ENCODE assay signal across 8 cellular contexts in the genomic region with DNA sequence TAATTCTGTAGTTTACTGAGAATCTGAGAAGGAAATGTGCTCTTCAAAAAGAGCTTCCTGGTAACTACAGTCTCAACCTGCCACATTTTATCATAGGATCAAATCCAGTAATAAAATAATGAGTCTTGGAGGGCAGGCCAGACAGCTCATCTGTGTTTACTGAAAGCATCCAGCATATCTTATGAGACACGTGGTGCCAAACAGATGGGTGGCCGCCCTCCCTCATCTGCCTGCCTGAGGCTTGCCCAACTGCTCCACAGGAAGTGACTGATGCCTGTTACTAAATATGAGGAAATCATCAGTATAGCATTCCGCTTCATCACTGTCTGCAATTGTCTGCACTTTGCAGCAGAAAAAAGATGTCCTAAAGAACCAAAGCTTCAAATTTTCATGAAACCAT. TPM values are rescaled to one million over a fixed set of nuclear protein-coding genes. Genes with fewer than 3 reads are reported as not detected.
DNase-seq lines count a peak whose midpoint lies in the region; ATAC-seq and TF ChIP-seq lines count a peak whose summit lies in the region.

No MANE protein-coding gene starts in this region.

- DNase-seq in DMS 273 treated with DMSO at 0.1 percent for 48 hours (lab: John Stamatoyannopoulos, UW) (peak; percentile 78), HFFc6 (peak; percentile 95), NCI-H2029 treated with DMSO at 0.1 percent for 48 hours (lab: John Stamatoyannopoulos, UW) (peak; percentile 65), cerebellar nuclear complex (lab: John Stamatoyannopoulos, UW) (peak; percentile 15 to 86), memory B cell (ENCODE audit: low spot score in 2 of 2) (peak; percentile 18 to 26), NCI-H2227 (lab: John Stamatoyannopoulos, UW; ENCODE audit: unreplicated experiment) (no peak)
- peak; percentile 62 to 73 for DNase-seq in activated CD4-positive, alpha-beta T cell treated with anti-CD3 and anti-CD28 coated beads for 4 hours
- DNase-seq in stimulated activated CD8-positive, alpha-beta memory T cell treated with anti-CD3 and anti-CD28 coated beads, Interleukin-4, amount 100 ng/mL, for 4 hours (ENCODE audit: low read depth in 2 of 2, low spot score in 1 of 2) = peak; percentile 43 to 51

- ATAC-seq in memory B cell (ENCODE audit: low read depth) = peak; percentile 100

- H3K27ac Mint-ChIP-seq in HFFc6 = peak overlapping the region; percentile 88
- H3K27ac Mint-ChIP-seq in memory B cell = peak overlapping the region; percentile 93

- H3K9me3 Mint-ChIP-seq in HFFc6 = no peaks in the 10 kb centered on the region
- no peaks in the 10 kb centered on the region for H3K9me3 Mint-ChIP-seq in memory B cell

- H3K27me3 Mint-ChIP-seq in HFFc6 (ENCODE audit: insufficient read depth) = no peaks in the 10 kb centered on the region; the same call in none of the 2 replicates
- H3K27me3 Mint-ChIP-seq in memory B cell = no peaks in the 10 kb centered on the region

- peaks cover 49% of the 10 kb centered on the region for H3K36me3 Mint-ChIP-seq in HFFc6 (ENCODE audit: low read depth)
- H3K36me3 Mint-ChIP-seq in memory B cell = peaks cover 35% of the 10 kb centered on the region

- no peak for TF ChIP-seq CTCF in HFFc6 (IDR thresholded peaks at IDR 0.05)

- H3K4me1 Mint-ChIP-seq in HFFc6 (ENCODE audit: low read depth) = peaks cover 35% of the 10 kb centered on the region
- peaks cover 15% of the 10 kb centered on the region for H3K4me1 Mint-ChIP-seq in memory B cell

- H3K4me3 Mint-ChIP-seq in HFFc6 (peak overlapping the region; percentile 48), memory B cell (no peak overlapping the region)

RNA-seq across cellular contexts. Expression of gene DHRS7, which starts 13.5 kb away (rescaled TPM):
- 10 to 100 TPM; 50.0 to 75.0 (median 54.1) TPM for total RNA-seq in HFFc6 (2021; fragmentation: NEBNext Ultra II Directional; extraction: Animal tissue kit (Norgen Biotek cat#: 25700))

RNA-seq across cellular contexts. Expression of gene PCNX4, which starts 60.0 kb away (rescaled TPM):
- 10 to 100 TPM; 46.5 to 67.7 (median 54.9) TPM for total RNA-seq in HFFc6 (2021; fragmentation: NEBNext Ultra II Directional; extraction: Animal tissue kit (Norgen Biotek cat#: 25700))
